ENCODE assay signal across 23 cellular contexts in genomic region chr10:77910524-77911145, GRCh38. TPM values are rescaled to one million over a fixed set of nuclear protein-coding genes. Genes with fewer than 3 reads are reported as not detected.
DNase-seq lines count a peak whose midpoint lies in the region; ATAC-seq and TF ChIP-seq lines count a peak whose summit lies in the region.
"Had no signal": no experiment of that assay in that cellular context is flagged by ENCODE, and none has a peak within 500 bp of the region (broad histone marks: within the 10 kb centered on the region; RNA-seq: fewer than 3 reads in every experiment).

No MANE protein-coding gene starts in this region.

- H3K9me3 Mint-ChIP-seq in brain = peaks cover 0 to 3% (median 0%) of the 10 kb centered on the region in 5 experiments
- no peaks in the 10 kb centered on the region for H3K9me3 Mint-ChIP-seq in nephron progenitor cell
- H3K9me3 Mint-ChIP-seq in activated T-cell treated with anti-CD3 and anti-CD28 coated beads, Interleukin-2, amount 50 U/mL, for 72 hours = no peaks in the 10 kb centered on the region
- H3K9me3 Mint-ChIP-seq: activated CD4-positive, alpha-beta memory T cell treated with anti-CD3 and anti-CD28 coated beads, Interleukin-2, amount 10 ng/mL, durations not matched to agents 7 days and 5 days; T-cell had no signal

- H3K27me3 ChIP-seq in HUES48 (ENCODE audit: control insufficient read depth, insufficient read depth, low read length) (no peaks in the 10 kb centered on the region), vagina (no peaks in the 10 kb centered on the region)
- H3K27me3 ChIP-seq: body of pancreas, neutrophil had no signal

- H3K4me3 ChIP-seq in HUES48 (ENCODE audit: low read depth, low read length) (no peak overlapping the region), vagina (no peak overlapping the region)
- H3K4me3 ChIP-seq: body of pancreas, lower lobe of right lung, skin epidermis had no signal

- H3K27ac ChIP-seq in HUES48 (ENCODE audit: low read depth, low read length) = peak overlapping the region; percentile 69
- peak overlapping the region; percentile 10 for H3K27ac ChIP-seq in vagina
- H3K27ac ChIP-seq: lower lobe of right lung, neutrophil had no signal

- H3K36me3 Mint-ChIP-seq in brain (peaks cover 12% of the 10 kb centered on the region), nephron progenitor cell (ENCODE audit: low read depth) (peaks cover 3% of the 10 kb centered on the region)
- no peaks in the 10 kb centered on the region for H3K36me3 Mint-ChIP-seq in activated T-cell treated with anti-CD3 and anti-CD28 coated beads, Interleukin-2, amount 50 U/mL, for 72 hours (ENCODE audit: insufficient read depth in 2 of 2)
- H3K36me3 Mint-ChIP-seq: CD4-positive, alpha-beta memory T cell; T-cell had no signal

- H3K27ac Mint-ChIP-seq in brain (peak overlapping the region in 3 of 5 experiments; percentile 59 to 88 (median 76)), nephron progenitor cell (peak overlapping the region; percentile 63)
- no peak overlapping the region for H3K27ac Mint-ChIP-seq in activated T-cell treated with anti-CD3 and anti-CD28 coated beads, Interleukin-2, amount 50 U/mL, for 72 hours
- H3K27ac Mint-ChIP-seq: activated CD4-positive, alpha-beta memory T cell treated with anti-CD3 and anti-CD28 coated beads, Interleukin-2, amount 10 ng/mL, durations not matched to agents 7 days and 5 days; CD4-positive, alpha-beta memory T cell; T-cell had no signal

- H3K9ac ChIP-seq in HUES48 (ENCODE audit: low read depth, low read length) = no peak overlapping the region

- no peak for ATAC-seq in activated T-cell treated with anti-CD3 and anti-CD28 coated beads, Interleukin-2, amount 50 U/mL, for 72 hours (replicated peaks in 1 of 2)
- ATAC-seq: activated CD4-positive, CD25-positive, alpha-beta regulatory T cell treated with anti-CD3 and anti-CD28 coated beads, Interleukin-2, amount 50 U/mL, for 24 hours; T-cell had no signal

- H3K4me1 ChIP-seq in HUES48 (ENCODE audit: control insufficient read depth, insufficient read depth, low read length) (no peaks in the 10 kb centered on the region), vagina (peaks cover 70% of the 10 kb centered on the region)

- H3K4me1 Mint-ChIP-seq in brain (peaks cover 80% of the 10 kb centered on the region), nephron progenitor cell (peaks cover 60% of the 10 kb centered on the region)
- H3K4me1 Mint-ChIP-seq in activated T-cell treated with anti-CD3 and anti-CD28 coated beads, Interleukin-2, amount 50 U/mL, for 72 hours (ENCODE audit: low read depth) = no peaks in the 10 kb centered on the region
- H3K4me1 Mint-ChIP-seq: activated CD4-positive, alpha-beta memory T cell treated with anti-CD3 and anti-CD28 coated beads, Interleukin-2, amount 10 ng/mL, durations not matched to agents 7 days and 5 days; CD4-positive, alpha-beta memory T cell; T-cell had no signal

- H3K4me3 Mint-ChIP-seq in brain (no peak overlapping the region), nephron progenitor cell (no peak overlapping the region)
- H3K4me3 Mint-ChIP-seq in activated T-cell treated with anti-CD3 and anti-CD28 coated beads, Interleukin-2, amount 50 U/mL, for 72 hours = no peak overlapping the region
- H3K4me3 Mint-ChIP-seq: activated CD4-positive, alpha-beta memory T cell treated with anti-CD3 and anti-CD28 coated beads, Interleukin-2, amount 10 ng/mL, durations not matched to agents 7 days and 5 days; CD4-positive, alpha-beta memory T cell; T-cell had no signal

- H3K36me3 ChIP-seq in HUES48 (ENCODE audit: control insufficient read depth, insufficient read depth, low read length) (no peaks in the 10 kb centered on the region), vagina (no peaks in the 10 kb centered on the region)
- H3K36me3 ChIP-seq: lower lobe of right lung, neutrophil had no signal

- intact Hi-C loops in vagina (cut with DNase I) = no loop called here

- H3K27me3 Mint-ChIP-seq in brain (no peaks in the 10 kb centered on the region), nephron progenitor cell (ENCODE audit: low read depth, poor library complexity) (no peaks in the 10 kb centered on the region)
- H3K27me3 Mint-ChIP-seq in activated T-cell treated with anti-CD3 and anti-CD28 coated beads, Interleukin-2, amount 50 U/mL, for 72 hours (ENCODE audit: low read depth) = peaks cover 16% of the 10 kb centered on the region
- H3K27me3 Mint-ChIP-seq: activated CD4-positive, alpha-beta memory T cell treated with anti-CD3 and anti-CD28 coated beads, Interleukin-2, amount 10 ng/mL, durations not matched to agents 7 days and 5 days had no signal

- no peak for TF ChIP-seq POLR2A in vagina (IDR thresholded peaks at IDR 0.05)

- H3K9me3 ChIP-seq in HUES48 (ENCODE audit: control insufficient read depth, insufficient read depth, low read length) (no peaks in the 10 kb centered on the region), vagina (no peaks in the 10 kb centered on the region)
- H3K9me3 ChIP-seq: body of pancreas, lower lobe of right lung, neutrophil had no signal

- TF ChIP-seq CTCF in brain (conservative IDR thresholded peaks at IDR 0.05) (no peak), nephron progenitor cell (IDR thresholded peaks at IDR 0.05) (no peak), vagina (IDR thresholded peaks at IDR 0.05) (no peak)

- DNase-seq in nephron progenitor cell (no peak), vagina (ENCODE audit: extremely low spot score in 2 of 2) (no peak), NK-92 (lab: John Stamatoyannopoulos, UW; ENCODE audit: unreplicated experiment) (no peak)
- DNase-seq in activated T-cell treated with anti-CD3 and anti-CD28 coated beads, Interleukin-2, amount 50 U/mL, for 72 hours = no peak
- no peak for DNase-seq in NK-92 treated with Interleukin-12 subunit alpha and Interleukin-12 subunit beta, amount 100 ng/mL, for 24 hours (lab: John Stamatoyannopoulos, UW)
- DNase-seq: activated CD4-positive, alpha-beta memory T cell treated with anti-CD3 and anti-CD28 coated beads, Interleukin-2, amount 10 ng/mL, durations not matched to agents 7 days and 5 days; activated effector memory CD4-positive, alpha-beta T cell treated with Interleukin-2 at 50 U/mL for 16 hours; CD4-positive, alpha-beta memory T cell; DMS153; effector memory CD4-positive, alpha-beta T cell; islet precursor cell; KBM-7; lower lobe of right lung; MM.1S; NCI-H1417 treated with DMSO at 0.1 percent for 48 hours; SIG-M5; T-cell had no signal

RNA-seq across cellular contexts. Expression of gene DLG5, which starts 15.9 kb away (rescaled TPM):
- 20.7 TPM for polyA plus RNA-seq in brain (ENCODE audit: insufficient read depth, low read depth, low replicate concordance)
- total RNA-seq in vagina = 57.5 TPM
- total RNA-seq in activated T-cell treated with anti-CD3 and anti-CD28 coated beads, Interleukin-2, amount 50 U/mL, for 72 hours = 1 to 10 TPM; 3.2 to 6.5 TPM
